ENCODE assay signal across 8 cellular contexts in genomic region chr17:76272541-76273434, GRCh38. TPM values are rescaled to one million over a fixed set of nuclear protein-coding genes. Genes with fewer than 3 reads are reported as not detected.
DNase-seq lines count a peak whose midpoint lies in the region; ATAC-seq and TF ChIP-seq lines count a peak whose summit lies in the region.

No MANE protein-coding gene starts in this region.

- H3K27me3 Mint-ChIP-seq in activated naive CD8-positive, alpha-beta T cell, result no peaks in the 10 kb centered on the region
- H3K27me3 Mint-ChIP-seq in nephron progenitor cell (ENCODE audit: low read depth, poor library complexity), result no peaks in the 10 kb centered on the region

- ATAC-seq in GM19452 (IDR thresholded peaks at IDR 0.05; ENCODE audit: unreplicated experiment), result peak; percentile 20
- peak; percentile 19 for ATAC-seq in HG03159 (IDR thresholded peaks at IDR 0.05; ENCODE audit: unreplicated experiment)

- H3K4me1 Mint-ChIP-seq in activated naive CD8-positive, alpha-beta T cell (ENCODE audit: low read depth), result peaks cover 70% of the 10 kb centered on the region
- peaks cover 63% of the 10 kb centered on the region for H3K4me1 Mint-ChIP-seq in nephron progenitor cell

- no peaks in the 10 kb centered on the region for H3K9me3 Mint-ChIP-seq in activated naive CD8-positive, alpha-beta T cell (ENCODE audit: low read depth)
- H3K9me3 Mint-ChIP-seq in nephron progenitor cell, result no peaks in the 10 kb centered on the region

- H3K27ac Mint-ChIP-seq in activated naive CD8-positive, alpha-beta T cell, result peak overlapping the region; percentile 93
- peak overlapping the region; percentile 39 for H3K27ac Mint-ChIP-seq in nephron progenitor cell

- TF ChIP-seq CTCF in nephron progenitor cell (IDR thresholded peaks at IDR 0.05), result no peak

- peak overlapping the region; percentile 84 for H3K4me3 Mint-ChIP-seq in activated naive CD8-positive, alpha-beta T cell
- no peak overlapping the region for H3K4me3 Mint-ChIP-seq in nephron progenitor cell

- H3K36me3 Mint-ChIP-seq in activated naive CD8-positive, alpha-beta T cell, result peaks cover 4% of the 10 kb centered on the region
- H3K36me3 Mint-ChIP-seq in nephron progenitor cell (ENCODE audit: low read depth), result peaks cover 13% of the 10 kb centered on the region

- DNase-seq in nephron progenitor cell, result no peak
- DNase-seq in mucosa of gallbladder (ENCODE audit: low spot score), result no peak
- no peak for DNase-seq in cerebellum (ENCODE audit: low spot score)
- no peak for DNase-seq in HuH-7 (ENCODE audit: low spot score)
- no peak for DNase-seq in RPMI8226

RNA-seq across cellular contexts. Expression of gene UBALD2, which starts 7.6 kb away (rescaled TPM):
- total RNA-seq in mucosa of gallbladder, result 109 TPM
- total RNA-seq in cerebellum, result 5.4 TPM

RNA-seq across cellular contexts. Expression of gene RNF157, which starts 32.5 kb away (rescaled TPM):
- total RNA-seq in mucosa of gallbladder (3.3 TPM), cerebellum (33.8 TPM)

RNA-seq across cellular contexts. Expression of gene QRICH2, which starts 35.3 kb away (rescaled TPM):
- total RNA-seq in mucosa of gallbladder, result 3.8 TPM
- 15.9 TPM for total RNA-seq in cerebellum

Comparison
In these comparisons a context has a peak if more than half of its experiments do, and no peak if none do; other contexts are left out.
1. RNA of gene UBALD2, which starts 7.6 kb away (total RNA-seq): 109 TPM in mucosa of gallbladder (single experiment); 5.4 TPM in cerebellum (single experiment); every median in the first group is over 10 times any median in the second.